ENCODE assay signal across 21 cellular contexts in genomic region chr2:210686401-210686800, GRCh38.
"Had no signal": no experiment of that assay in that cellular context is flagged by ENCODE, and none has a peak within 500 bp of the region (broad histone marks: within the 10 kb centered on the region; RNA-seq: fewer than 3 reads in every experiment).

No MANE protein-coding gene starts in this region.

- H3K4me3 ChIP-seq: coronary artery, dorsolateral prefrontal cortex, esophagus muscularis mucosa, gastroesophageal sphincter, heart right ventricle, left lung, lower lobe of right lung, mucosa of descending colon had no signal

- H3K36me3 ChIP-seq: esophagus muscularis mucosa, gastroesophageal sphincter, heart right ventricle, left lung, lower lobe of right lung had no signal

- H3K27ac ChIP-seq: coronary artery, dorsolateral prefrontal cortex, esophagus muscularis mucosa, foreskin keratinocyte, gastroesophageal sphincter, heart right ventricle, left lung, lower lobe of right lung had no signal

- FAIRE-seq: endothelial cell of umbilical vein, islet of Langerhans, keratinocyte had no signal

- H3K9me3 ChIP-seq: esophagus muscularis mucosa, gastroesophageal sphincter, heart right ventricle, left lung, lower lobe of right lung, mucosa of descending colon had no signal

- H3K4me1 ChIP-seq: esophagus muscularis mucosa, foreskin keratinocyte, gastroesophageal sphincter, left lung, lower lobe of right lung had no signal

- ATAC-seq: foreskin keratinocyte; gastroesophageal sphincter; heart right ventricle; left cardiac atrium; left lung; left ventricle myocardium superior; lower lobe of right lung; mucosa of descending colon; naive thymus-derived CD8-positive, alpha-beta T cell had no signal

- DNase-seq: dermis blood vessel endothelial cell; dorsolateral prefrontal cortex; effector CD4-positive, alpha-beta T cell; effector memory CD4-positive, alpha-beta T cell; foreskin keratinocyte; heart right ventricle; hippocampal formation; left cardiac atrium; left lung; left ventricle myocardium superior; lower lobe of right lung; mesenchymal stem cell; mucosa of descending colon; naive B cell; naive thymus-derived CD8-positive, alpha-beta T cell had no signal

- H3K27me3 ChIP-seq: dorsolateral prefrontal cortex, esophagus muscularis mucosa, foreskin keratinocyte, gastroesophageal sphincter, heart right ventricle, left lung had no signal
